20 cellular contexts compared by ENCODE assay signal in the genomic region with DNA sequence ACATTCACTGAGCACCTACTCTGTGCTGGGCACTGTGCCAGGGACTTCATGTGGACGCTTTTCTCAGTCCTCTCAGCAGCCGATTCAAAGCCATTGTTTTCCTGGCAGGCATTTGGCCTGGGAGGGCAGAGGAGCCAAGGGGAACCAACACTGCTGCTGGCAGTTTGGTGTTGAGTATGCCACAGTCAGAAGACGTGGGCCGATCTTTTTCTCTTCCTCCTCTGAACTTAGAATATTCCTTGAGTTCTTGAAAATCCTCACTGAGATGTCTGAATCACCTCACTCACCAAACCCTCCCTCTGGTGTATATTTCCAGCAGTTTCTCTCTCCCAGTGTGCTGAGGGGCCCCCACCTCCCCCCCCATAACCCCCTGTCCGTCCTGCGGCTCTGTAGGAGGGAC.
DNase-seq lines count a peak whose midpoint lies in the region; ATAC-seq, FAIRE-seq and TF ChIP-seq lines count a peak whose summit lies in the region.
"Had no signal": no experiment of that assay in that cellular context is flagged by ENCODE, and none has a peak within 500 bp of the region (broad histone marks: within the 10 kb centered on the region; RNA-seq: fewer than 3 reads in every experiment).

No MANE protein-coding gene starts in this region.

- no peak overlapping the region for H4K91ac ChIP-seq in H1 (replicated peaks; ENCODE audit: insufficient read length, low read length)

- H3K14ac ChIP-seq in H1 (ENCODE audit: insufficient read length) = no peak overlapping the region

- TF ChIP-seq CTCF in H1 (IDR thresholded peaks at IDR 0.05; ENCODE audit: control extremely low read depth in 1 of 3, insufficient read depth in 1 of 3, low read depth in 1 of 3, low read length in 3 of 3) (no peak), endodermal cell (conservative IDR thresholded peaks at IDR 0.05) (no peak), smooth muscle cell (IDR thresholded peaks at IDR 0.05; ENCODE audit: borderline replicate concordance, insufficient read depth, poor library complexity, severe bottlenecking) (no peak)

- TF ChIP-seq RAD21 in H1 (IDR thresholded peaks at IDR 0.05 in 1 of 2, conservative IDR thresholded peaks at IDR 0.05 in 1 of 2; ENCODE audit: low read depth in 2 of 2, low read length in 2 of 2) = no peak

- H3K4me3 ChIP-seq in H1 (ENCODE audit: extremely low read depth in 1 of 4, insufficient read depth in 2 of 4, low read depth in 3 of 4, low read length in 4 of 4) (no peak overlapping the region), endodermal cell (ENCODE audit: low read length) (no peak overlapping the region), smooth muscle cell (no peak overlapping the region)
- H3K4me3 ChIP-seq: gastroesophageal sphincter, left lung had no signal

- POLR2A ChIA-PET in activated CD4-positive, alpha-beta T cell treated with anti-CD3 and anti-CD28 coated beads for 36 hours (lab: Charles Lee) = no interaction called here
- POLR2A ChIA-PET in T-cell (lab: Charles Lee) (no interaction called here), H1 (lab: Charles Lee; ENCODE audit: partially characterized antibody) (no interaction called here)

- no peaks in the 10 kb centered on the region for H3K23me2 ChIP-seq in H1 (ENCODE audit: low read depth, low read length)

- 0 out of 2 replicates have a peak overlapping the region, but pooled peaks have one; percentile 8 for H2BK15ac ChIP-seq in H1 (ENCODE audit: low read length)

- peaks cover 3% of the 10 kb centered on the region for H3K79me1 ChIP-seq in H1 (ENCODE audit: low read depth, low read length)

- no peaks in the 10 kb centered on the region for H3F3A ChIP-seq in smooth muscle cell (ENCODE audit: low read depth)

- H2BK5ac ChIP-seq in H1 (ENCODE audit: low read depth, low read length) = no peak overlapping the region

- H3K27ac ChIP-seq in H1 (ENCODE audit: low read depth, low read length) (no peak overlapping the region), endodermal cell (ENCODE audit: low read depth, low read length) (no peak overlapping the region), smooth muscle cell (ENCODE audit: low read depth) (no peak overlapping the region)
- H3K27ac ChIP-seq: gastroesophageal sphincter, left lung had no signal

- H3K18ac ChIP-seq in H1 (ENCODE audit: extremely low read depth, low read length) = no peak overlapping the region

- 79% methylated on average over 4 of the region's 6 CpGs; no CpG with 5 or more reads in 1 of the 2 experiments for WGBS in H1 (ENCODE audit: extremely low coverage in 1 of 2, insufficient coverage in 1 of 2, insufficient read length in 1 of 2, insufficient replicate concordance in 2 of 2, low coverage in 1 of 2, low lambda C conversion rate in 2 of 2, missing lambda C conversion rate in 1 of 2), 2 experiments
- WGBS in endodermal cell (ENCODE audit: insufficient coverage in 1 of 2, insufficient read length in 1 of 2), 2 experiments = 87 to 89% methylated on average over 2 to 6 of the region's 6 CpGs
- WGBS in smooth muscle cell (ENCODE audit: low lambda C conversion rate) = 94% methylated on average over 6 of the region's 6 CpGs

- H3K9me3 Mint-ChIP-seq in activated CD4-positive, alpha-beta T cell treated with anti-CD3 and anti-CD28 coated beads for 36 hours (ENCODE audit: low read depth) = no peaks in the 10 kb centered on the region
- no peaks in the 10 kb centered on the region for H3K9me3 Mint-ChIP-seq in T-cell
- no peaks in the 10 kb centered on the region for H3K9me3 Mint-ChIP-seq in endodermal cell
- H3K9me3 Mint-ChIP-seq: H9 had no signal

- ATAC-seq in activated CD4-positive, alpha-beta T cell treated with anti-CD3 and anti-CD28 coated beads for 36 hours = no peak
- ATAC-seq in T-cell (replicated peaks in 1 of 4) = no peak
- ATAC-seq in HG03521 (IDR thresholded peaks at IDR 0.05; ENCODE audit: unreplicated experiment) = no peak
- ATAC-seq: gastroesophageal sphincter had no signal

- peaks cover 0 to 3% (median 0%) of the 10 kb centered on the region in 4 experiments; a peak in 2 of 7 replicates for H3K4me1 ChIP-seq in H1 (replicated peaks in 1 of 4; ENCODE audit: control insufficient read depth in 3 of 4, insufficient read depth in 4 of 4, low read length in 3 of 4)
- H3K4me1 ChIP-seq in endodermal cell (ENCODE audit: control insufficient read depth, insufficient read depth, low read length) = no peaks in the 10 kb centered on the region
- no peaks in the 10 kb centered on the region for H3K4me1 ChIP-seq in smooth muscle cell (ENCODE audit: low read depth)

- no peak for TF ChIP-seq POLR2A in H1 (IDR thresholded peaks at IDR 0.05; ENCODE audit: control extremely low read depth in 1 of 2, low read depth in 2 of 2, low read length in 2 of 2)

- H3K27me3 ChIP-seq in H1 (replicated peaks in 1 of 4; ENCODE audit: control insufficient read depth in 3 of 4, extremely low read depth in 1 of 4, insufficient read depth in 3 of 4, low read length in 3 of 4) (no peaks in the 10 kb centered on the region), endodermal cell (ENCODE audit: control insufficient read depth, insufficient read depth, low read length, poor library complexity, severe bottlenecking) (no peaks in the 10 kb centered on the region), smooth muscle cell (ENCODE audit: low read depth) (no peaks in the 10 kb centered on the region)
- H3K27me3 ChIP-seq: BE2C, gastroesophageal sphincter, left lung had no signal

- no peak overlapping the region for H2BK20ac ChIP-seq in H1 (ENCODE audit: low read length)

- no peak overlapping the region for H3K56ac ChIP-seq in H1 (replicated peaks; ENCODE audit: insufficient read length, low read depth, low read length)

- DNase-seq in activated CD4-positive, alpha-beta T cell treated with anti-CD3 and anti-CD28 coated beads for 36 hours = no peak
- no peak for DNase-seq in activated CD4-positive, alpha-beta T cell treated with anti-CD3 and anti-CD28 coated beads, Interleukin-2, amount 50 U/mL, for 4 hours
- DNase-seq in CD1c-positive myeloid dendritic cell (ENCODE audit: extremely low spot score) (peak; percentile 60), T-cell (no peak), H1 (ENCODE audit: low read depth in 1 of 2, low spot score in 2 of 2) (no peak), endodermal cell (no peak), smooth muscle cell (lab: John Stamatoyannopoulos, UW; ENCODE audit: unreplicated experiment) (no peak)
- DNase-seq: activated CD4-positive, CD25-positive, alpha-beta regulatory T cell; BE2C; Calu3; H9; Kasumi-1; left lung; mesendoderm; NCI-H226; NCI-H82; Right ventricle myocardium superior had no signal

- H4K20me1 ChIP-seq in H1 (replicated peaks in 1 of 2; ENCODE audit: control insufficient read depth in 1 of 2, insufficient read depth in 2 of 2, low read length in 2 of 2) = peaks cover 0 to 1% of the 10 kb centered on the region in 2 experiments
- no peaks in the 10 kb centered on the region for H4K20me1 ChIP-seq in smooth muscle cell (ENCODE audit: low read depth)

- FAIRE-seq in H1 (lab: Jason Lieb, UNC) = no peak
- FAIRE-seq: colon had no signal

- H2BK120ac ChIP-seq in H1 (replicated peaks; ENCODE audit: low read depth, low read length) = no peak overlapping the region

- H3K4me2 ChIP-seq in H1 (ENCODE audit: insufficient read depth in 1 of 2, low read depth in 2 of 2, low read length in 2 of 2) = no peak overlapping the region
- H3K4me2 ChIP-seq in smooth muscle cell = no peak overlapping the region

- CTCF ChIA-PET in activated CD4-positive, alpha-beta T cell treated with anti-CD3 and anti-CD28 coated beads for 36 hours (lab: Charles Lee) = no interaction called here
- CTCF ChIA-PET in T-cell (lab: Charles Lee) (no interaction called here), H1 (lab: Charles Lee; ENCODE audit: partially characterized antibody) (no interaction called here)

- H3K36me3 Mint-ChIP-seq in activated CD4-positive, alpha-beta T cell treated with anti-CD3 and anti-CD28 coated beads for 36 hours (ENCODE audit: low read depth) = peaks cover 7% of the 10 kb centered on the region
- no peaks in the 10 kb centered on the region for H3K36me3 Mint-ChIP-seq in T-cell
- peaks cover 4% of the 10 kb centered on the region for H3K36me3 Mint-ChIP-seq in endodermal cell (ENCODE audit: low read depth)

- H3K79me2 ChIP-seq in H1 (ENCODE audit: control insufficient read depth in 1 of 2, insufficient read depth in 2 of 2, low read length in 2 of 2) = no peaks in the 10 kb centered on the region; a peak in 1 of 4 replicates
- H3K79me2 ChIP-seq in smooth muscle cell (ENCODE audit: low read depth) = no peaks in the 10 kb centered on the region

- no peak overlapping the region for H2AFZ ChIP-seq in H1 (ENCODE audit: low read length)
- no peak overlapping the region for H2AFZ ChIP-seq in smooth muscle cell (ENCODE audit: low read depth)

- peaks cover 60% of the 10 kb centered on the region for H3K4me1 Mint-ChIP-seq in activated CD4-positive, alpha-beta T cell treated with anti-CD3 and anti-CD28 coated beads for 36 hours
- peaks cover 25 to 35% (median 30%) of the 10 kb centered on the region in 3 donors for H3K4me1 Mint-ChIP-seq in T-cell
- H3K4me1 Mint-ChIP-seq in endodermal cell = no peaks in the 10 kb centered on the region

- intact Hi-C loops in activated CD4-positive, alpha-beta T cell treated with anti-CD3 and anti-CD28 coated beads for 36 hours (cut with DNase I, micrococcal nuclease) = loop anchor here (5.0 to 10.0 kb wide), 3 partner anchors 250 to 1207 kb away; a partner anchor contains a TSS

- no peak overlapping the region for H2AK5ac ChIP-seq in H1 (ENCODE audit: low read depth, low read length)

- H3K27ac Mint-ChIP-seq in activated CD4-positive, alpha-beta T cell treated with anti-CD3 and anti-CD28 coated beads for 36 hours = peak overlapping the region; percentile 26
- peak overlapping the region; percentile 52 to 61 for H3K27ac Mint-ChIP-seq in T-cell
- no peak overlapping the region for H3K27ac Mint-ChIP-seq in endodermal cell

- H4K8ac ChIP-seq in H1 (ENCODE audit: extremely low read depth, insufficient read depth, low read length) = no peak overlapping the region

- no peak for TF ChIP-seq EP300 in H1 (IDR thresholded peaks at IDR 0.05; ENCODE audit: borderline replicate concordance in 1 of 2, low read depth in 2 of 2, low read length in 2 of 2)

- H3K9me3 ChIP-seq in H1 (ENCODE audit: insufficient read depth in 2 of 2, low read depth in 1 of 2, low read length in 1 of 2) (no peaks in the 10 kb centered on the region), endodermal cell (ENCODE audit: control insufficient read depth, low read length) (no peaks in the 10 kb centered on the region), smooth muscle cell (replicated peaks; ENCODE audit: low read depth) (no peaks in the 10 kb centered on the region)
- H3K9me3 ChIP-seq: BE2C, gastroesophageal sphincter, left lung had no signal

- H3K36me3 ChIP-seq in H1 (ENCODE audit: control insufficient read depth in 2 of 4, insufficient read depth in 4 of 4, low read length in 3 of 4) = no peaks in the 10 kb centered on the region
- no peaks in the 10 kb centered on the region for H3K36me3 ChIP-seq in endodermal cell (ENCODE audit: control insufficient read depth, insufficient read depth, low read length)
- H3K36me3 ChIP-seq in smooth muscle cell (ENCODE audit: low read depth) = no peaks in the 10 kb centered on the region
- H3K36me3 ChIP-seq: BE2C, gastroesophageal sphincter, left lung had no signal

- H2BK12ac ChIP-seq in H1 (ENCODE audit: low read depth, low read length) = no peak overlapping the region

- no peak overlapping the region for H4K5ac ChIP-seq in H1 (ENCODE audit: insufficient read length, low read depth, low read length)

- no peak overlapping the region for H3K4ac ChIP-seq in H1 (replicated peaks; ENCODE audit: insufficient read length, low read depth, low read length)

- H3K4me3 Mint-ChIP-seq in activated CD4-positive, alpha-beta T cell treated with anti-CD3 and anti-CD28 coated beads for 36 hours = no peak overlapping the region
- H3K4me3 Mint-ChIP-seq in T-cell (peak overlapping the region in 1 of 3 donors; percentile 37), endodermal cell (no peak overlapping the region)
- H3K4me3 Mint-ChIP-seq: H9 had no signal

- H3K23ac ChIP-seq in H1 (ENCODE audit: insufficient read length) = no peak overlapping the region

- H3K27me3 Mint-ChIP-seq in activated CD4-positive, alpha-beta T cell treated with anti-CD3 and anti-CD28 coated beads for 36 hours = no peaks in the 10 kb centered on the region
- H3K27me3 Mint-ChIP-seq in T-cell (no peaks in the 10 kb centered on the region), endodermal cell (ENCODE audit: insufficient read depth) (no peaks in the 10 kb centered on the region)

- H3K9ac ChIP-seq in H1 (replicated peaks in 1 of 4; ENCODE audit: extremely low read depth in 1 of 4, low read depth in 3 of 4, low read length in 3 of 4) (no peak overlapping the region), endodermal cell (ENCODE audit: extremely low read depth, low read length, poor library complexity, severe bottlenecking) (no peak overlapping the region), smooth muscle cell (ENCODE audit: low read depth) (no peak overlapping the region)
